ENCODE assay signal across 1 cellular context in genomic region chr3:123935830-123936229, GRCh38.
TF ChIP-seq lines count a peak whose summit lies in the region.

No MANE protein-coding gene starts in this region.

TF ChIP-seq in IMR-90, 13 proteins besides CTCF, POLR2A, EP300 and RAD21 (continued from another document):
- TF ChIP-seq ELK1 (IDR thresholded peaks at IDR 0.05; ENCODE audit: borderline replicate concordance, low read depth, low read length) (no peak), USF2 (IDR thresholded peaks at IDR 0.05; ENCODE audit: low read depth, low read length) (no peak), RFX5 (IDR thresholded peaks at IDR 0.05; ENCODE audit: low read depth, low read length) (no peak), MXI1 (IDR thresholded peaks at IDR 0.05; ENCODE audit: borderline replicate concordance, low read depth, low read length) (no peak), BHLHE40 (IDR thresholded peaks at IDR 0.05; ENCODE audit: low read depth, low read length) (no peak)
